Comparison of ENCODE assay signal across 2 cellular contexts in the genomic region with DNA sequence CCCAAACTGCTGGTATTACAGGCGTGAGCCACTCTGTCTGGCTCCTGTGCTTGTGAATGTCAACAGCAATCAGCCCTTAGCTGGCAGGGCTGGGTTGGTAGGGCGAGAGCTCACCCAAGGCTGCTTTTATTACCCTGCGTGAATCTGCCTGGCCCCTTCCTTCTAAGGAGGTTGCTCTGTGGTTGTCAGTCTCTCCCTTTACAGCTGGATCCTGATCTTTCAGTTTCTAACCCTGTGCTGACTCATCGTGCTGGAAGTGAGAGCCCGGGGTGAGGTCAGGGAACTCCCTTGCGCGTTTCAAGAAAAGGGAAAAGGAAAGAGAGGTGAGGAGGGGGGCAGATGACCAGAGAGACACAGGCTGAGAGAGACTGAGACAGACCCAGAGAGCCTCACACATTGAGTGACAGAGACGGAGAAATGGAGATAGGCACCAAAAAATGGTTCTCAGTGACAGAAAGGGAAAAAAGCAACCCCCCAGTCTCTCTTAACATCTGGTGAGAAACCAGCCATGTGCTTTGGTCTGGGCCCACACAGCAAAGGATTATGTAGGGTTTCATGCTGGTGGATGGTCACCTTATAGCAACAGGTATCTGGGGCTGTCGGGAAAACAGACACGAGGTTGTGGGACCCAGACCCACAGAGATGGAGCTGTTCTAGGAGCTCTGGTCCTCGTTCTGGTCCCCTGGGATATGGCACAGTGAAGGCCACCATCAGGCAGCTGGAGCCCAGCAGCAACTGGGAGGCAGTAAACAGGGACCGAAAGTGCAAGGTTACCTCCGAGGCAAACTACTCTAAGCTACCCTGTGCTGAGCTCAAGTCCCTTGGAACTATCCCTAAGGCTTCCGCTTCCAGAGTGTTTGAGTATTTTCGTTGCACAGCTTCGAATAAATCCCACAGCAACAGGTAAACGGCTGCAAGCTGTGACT.
TF ChIP-seq lines count a peak whose summit lies in the region.

No MANE protein-coding gene starts in this region.

TF ChIP-seq in A549, 52 proteins besides CTCF, POLR2A, EP300 and RAD21:
- TF ChIP-seq POLR2AphosphoS2 (conservative IDR thresholded peaks at IDR 0.05; ENCODE audit: low read length) (no peak), FOXS1 (CRISPR knock-in tag; IDR thresholded peaks at IDR 0.05) (no peak), HOXB13 (CRISPR knock-in tag; IDR thresholded peaks at IDR 0.05; ENCODE audit: low read depth) (no peak), HOXB5 (CRISPR knock-in tag; IDR thresholded peaks at IDR 0.05) (no peak), FOSL2 (IDR thresholded peaks at IDR 0.05) (no peak), FOSL2 (CRISPR knock-in tag; IDR thresholded peaks at IDR 0.05) (peak; percentile 49), NFE2L2 (conservative IDR thresholded peaks at IDR 0.05; ENCODE audit: low read length) (no peak), MAFK (IDR thresholded peaks at IDR 0.05; ENCODE audit: partially characterized antibody) (peak; percentile 79), SREBF2 (IDR thresholded peaks at IDR 0.05) (no peak)
- TF ChIP-seq, protein P1, sequence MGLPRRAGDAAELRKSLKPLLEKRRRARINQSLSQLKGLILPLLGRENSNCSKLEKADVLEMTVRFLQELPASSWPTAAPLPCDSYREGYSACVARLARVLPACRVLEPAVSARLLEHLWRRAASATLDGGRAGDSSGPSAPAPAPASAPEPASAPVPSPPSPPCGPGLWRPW (IDR thresholded peaks at IDR 0.05) = no peak
TF ChIP-seq in A549: peak in this region for 2.

TF ChIP-seq in GM12878, 131 proteins besides CTCF, POLR2A, EP300 and RAD21 (continues in another document):
- TF ChIP-seq BHLHE40 (IDR thresholded peaks at IDR 0.05; ENCODE audit: borderline replicate concordance in 1 of 2, low read depth in 2 of 2, low read length in 1 of 2) (peak; percentile 12 to 55; a peak in 1 of 4 replicates), PAX5 (IDR thresholded peaks at IDR 0.05; ENCODE audit: borderline replicate concordance, low read depth, low read length) (0 out of 2 replicates have a peak, but pooled peaks have one; percentile 41), MEF2B (IDR thresholded peaks at IDR 0.05; ENCODE audit: partially characterized antibody, poor library complexity, severe bottlenecking) (peak; percentile 26), SPI1 (IDR thresholded peaks at IDR 0.05; ENCODE audit: borderline replicate concordance, insufficient read depth, low read depth, low read length) (peak; percentile 39; the same call in 1 of the 2 replicates), ZZZ3 (IDR thresholded peaks at IDR 0.05; ENCODE audit: control insufficient read depth, insufficient read length, low read depth) (no peak), ETV6 (conservative IDR thresholded peaks at IDR 0.05 in 1 of 2, IDR thresholded peaks at IDR 0.05 in 1 of 2; ENCODE audit: borderline replicate concordance in 1 of 2, low read depth in 1 of 2) (peak in 1 of 2 experiments; percentile 76; a peak in 2 of 4 replicates), GATAD2B (conservative IDR thresholded peaks at IDR 0.05; ENCODE audit: low read depth) (0 out of 2 replicates have a peak, but pooled peaks have one; percentile 58), SREBF2 (IDR thresholded peaks at IDR 0.05; ENCODE audit: low read length) (no peak), BCL11A (IDR thresholded peaks at IDR 0.05; ENCODE audit: low read depth, low read length) (peak; percentile 37; the same call in 1 of the 2 replicates), BMI1 (IDR thresholded peaks at IDR 0.05; ENCODE audit: borderline replicate concordance) (no peak), NR2F1 (conservative IDR thresholded peaks at IDR 0.05) (peak; percentile 63), TAF1 (IDR thresholded peaks at IDR 0.05; ENCODE audit: borderline replicate concordance, low read depth, low read length) (0 out of 2 replicates have a peak, but pooled peaks have one; percentile 5), TCF12 (IDR thresholded peaks at IDR 0.05; ENCODE audit: low read depth, low read length) (0 out of 2 replicates have a peak, but pooled peaks have one; percentile 61), DPF2 (IDR thresholded peaks at IDR 0.05) (peak; percentile 46; the same call in 1 of the 2 replicates), NRF1 (conservative IDR thresholded peaks at IDR 0.05; ENCODE audit: low read depth, low read length) (no peak), ZNF24 (IDR thresholded peaks at IDR 0.05) (no peak), NFIC (IDR thresholded peaks at IDR 0.05; ENCODE audit: low read depth, low read length) (peak; percentile 79), IRF4 (IDR thresholded peaks at IDR 0.05; ENCODE audit: low read depth, low read length) (0 out of 2 replicates have a peak, but pooled peaks have one; percentile 13), RUNX3 (IDR thresholded peaks at IDR 0.05; ENCODE audit: low read length) (peak; percentile 84), CREB1 (IDR thresholded peaks at IDR 0.05; ENCODE audit: low read depth) (peak; percentile 49; the same call in 1 of the 2 replicates), FOXK2 (IDR thresholded peaks at IDR 0.05) (no peak), CBFB (IDR thresholded peaks at IDR 0.05; ENCODE audit: low read depth) (peak; percentile 63; the same call in 1 of the 2 replicates), ATF7 (IDR thresholded peaks at IDR 0.05; ENCODE audit: low read depth) (peak; percentile 42; the same call in 1 of the 2 replicates), FOXM1 (IDR thresholded peaks at IDR 0.05; ENCODE audit: low read depth, low read length) (peak; percentile 54; the same call in 1 of the 2 replicates), ZNF384 (IDR thresholded peaks at IDR 0.05; ENCODE audit: borderline replicate concordance, low read depth, low read length) (0 out of 2 replicates have a peak, but pooled peaks have one; percentile 1), CHD2 (IDR thresholded peaks at IDR 0.05; ENCODE audit: borderline replicate concordance, low read depth, low read length) (peak; percentile 49; the same call in 1 of the 2 replicates), SRF (IDR thresholded peaks at IDR 0.05; ENCODE audit: low read depth in 2 of 2, low read length in 2 of 2) (0 out of 4 replicates have a peak, but pooled peaks of 1 of the 2 experiments have one; percentile 19), KLF5 (IDR thresholded peaks at IDR 0.05; ENCODE audit: partially characterized antibody) (no peak), JUNB (IDR thresholded peaks at IDR 0.05) (peak; percentile 71), MEF2A (IDR thresholded peaks at IDR 0.05; ENCODE audit: insufficient read depth, low read depth, low read length) (0 out of 2 replicates have a peak, but pooled peaks have one; percentile 23), BACH1 (IDR thresholded peaks at IDR 0.05; ENCODE audit: borderline replicate concordance) (peak; percentile 39; the same call in 1 of the 2 replicates), CREM (IDR thresholded peaks at IDR 0.05; ENCODE audit: low read depth) (peak; percentile 62; the same call in 1 of the 2 replicates), IKZF1 (conservative IDR thresholded peaks at IDR 0.05) (peak; percentile 95), IKZF2 (IDR thresholded peaks at IDR 0.05) (peak; percentile 95 to 96), EED (IDR thresholded peaks at IDR 0.05; ENCODE audit: low read depth) (peak; percentile 97)
- TF ChIP-seq, protein P2, sequence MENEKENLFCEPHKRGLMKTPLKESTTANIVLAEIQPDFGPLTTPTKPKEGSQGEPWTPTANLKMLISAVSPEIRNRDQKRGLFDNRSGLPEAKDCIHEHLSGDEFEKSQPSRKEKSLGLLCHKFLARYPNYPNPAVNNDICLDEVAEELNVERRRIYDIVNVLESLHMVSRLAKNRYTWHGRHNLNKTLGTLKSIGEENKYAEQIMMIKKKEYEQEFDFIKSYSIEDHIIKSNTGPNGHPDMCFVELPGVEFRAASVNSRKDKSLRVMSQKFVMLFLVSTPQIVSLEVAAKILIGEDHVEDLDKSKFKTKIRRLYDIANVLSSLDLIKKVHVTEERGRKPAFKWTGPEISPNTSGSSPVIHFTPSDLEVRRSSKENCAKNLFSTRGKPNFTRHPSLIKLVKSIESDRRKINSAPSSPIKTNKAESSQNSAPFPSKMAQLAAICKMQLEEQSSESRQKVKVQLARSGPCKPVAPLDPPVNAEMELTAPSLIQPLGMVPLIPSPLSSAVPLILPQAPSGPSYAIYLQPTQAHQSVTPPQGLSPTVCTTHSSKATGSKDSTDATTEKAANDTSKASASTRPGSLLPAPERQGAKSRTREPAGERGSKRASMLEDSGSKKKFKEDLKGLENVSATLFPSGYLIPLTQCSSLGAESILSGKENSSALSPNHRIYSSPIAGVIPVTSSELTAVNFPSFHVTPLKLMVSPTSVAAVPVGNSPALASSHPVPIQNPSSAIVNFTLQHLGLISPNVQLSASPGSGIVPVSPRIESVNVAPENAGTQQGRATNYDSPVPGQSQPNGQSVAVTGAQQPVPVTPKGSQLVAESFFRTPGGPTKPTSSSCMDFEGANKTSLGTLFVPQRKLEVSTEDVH (IDR thresholded peaks at IDR 0.05; ENCODE audit: low read depth, partially characterized antibody) = no peak
- TF ChIP-seq, protein P3, sequence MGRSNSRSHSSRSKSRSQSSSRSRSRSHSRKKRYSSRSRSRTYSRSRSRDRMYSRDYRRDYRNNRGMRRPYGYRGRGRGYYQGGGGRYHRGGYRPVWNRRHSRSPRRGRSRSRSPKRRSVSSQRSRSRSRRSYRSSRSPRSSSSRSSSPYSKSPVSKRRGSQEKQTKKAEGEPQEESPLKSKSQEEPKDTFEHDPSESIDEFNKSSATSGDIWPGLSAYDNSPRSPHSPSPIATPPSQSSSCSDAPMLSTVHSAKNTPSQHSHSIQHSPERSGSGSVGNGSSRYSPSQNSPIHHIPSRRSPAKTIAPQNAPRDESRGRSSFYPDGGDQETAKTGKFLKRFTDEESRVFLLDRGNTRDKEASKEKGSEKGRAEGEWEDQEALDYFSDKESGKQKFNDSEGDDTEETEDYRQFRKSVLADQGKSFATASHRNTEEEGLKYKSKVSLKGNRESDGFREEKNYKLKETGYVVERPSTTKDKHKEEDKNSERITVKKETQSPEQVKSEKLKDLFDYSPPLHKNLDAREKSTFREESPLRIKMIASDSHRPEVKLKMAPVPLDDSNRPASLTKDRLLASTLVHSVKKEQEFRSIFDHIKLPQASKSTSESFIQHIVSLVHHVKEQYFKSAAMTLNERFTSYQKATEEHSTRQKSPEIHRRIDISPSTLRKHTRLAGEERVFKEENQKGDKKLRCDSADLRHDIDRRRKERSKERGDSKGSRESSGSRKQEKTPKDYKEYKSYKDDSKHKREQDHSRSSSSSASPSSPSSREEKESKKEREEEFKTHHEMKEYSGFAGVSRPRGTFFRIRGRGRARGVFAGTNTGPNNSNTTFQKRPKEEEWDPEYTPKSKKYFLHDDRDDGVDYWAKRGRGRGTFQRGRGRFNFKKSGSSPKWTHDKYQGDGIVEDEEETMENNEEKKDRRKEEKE (IDR thresholded peaks at IDR 0.05) = no peak
- TF ChIP-seq, protein P4, sequence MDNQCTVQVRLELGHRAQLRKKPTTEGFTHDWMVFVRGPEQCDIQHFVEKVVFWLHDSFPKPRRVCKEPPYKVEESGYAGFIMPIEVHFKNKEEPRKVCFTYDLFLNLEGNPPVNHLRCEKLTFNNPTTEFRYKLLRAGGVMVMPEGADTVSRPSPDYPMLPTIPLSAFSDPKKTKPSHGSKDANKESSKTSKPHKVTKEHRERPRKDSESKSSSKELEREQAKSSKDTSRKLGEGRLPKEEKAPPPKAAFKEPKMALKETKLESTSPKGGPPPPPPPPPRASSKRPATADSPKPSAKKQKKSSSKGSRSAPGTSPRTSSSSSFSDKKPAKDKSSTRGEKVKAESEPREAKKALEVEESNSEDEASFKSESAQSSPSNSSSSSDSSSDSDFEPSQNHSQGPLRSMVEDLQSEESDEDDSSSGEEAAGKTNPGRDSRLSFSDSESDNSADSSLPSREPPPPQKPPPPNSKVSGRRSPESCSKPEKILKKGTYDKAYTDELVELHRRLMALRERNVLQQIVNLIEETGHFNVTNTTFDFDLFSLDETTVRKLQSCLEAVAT (IDR thresholded peaks at IDR 0.05) = no peak
- TF ChIP-seq, protein P5, sequence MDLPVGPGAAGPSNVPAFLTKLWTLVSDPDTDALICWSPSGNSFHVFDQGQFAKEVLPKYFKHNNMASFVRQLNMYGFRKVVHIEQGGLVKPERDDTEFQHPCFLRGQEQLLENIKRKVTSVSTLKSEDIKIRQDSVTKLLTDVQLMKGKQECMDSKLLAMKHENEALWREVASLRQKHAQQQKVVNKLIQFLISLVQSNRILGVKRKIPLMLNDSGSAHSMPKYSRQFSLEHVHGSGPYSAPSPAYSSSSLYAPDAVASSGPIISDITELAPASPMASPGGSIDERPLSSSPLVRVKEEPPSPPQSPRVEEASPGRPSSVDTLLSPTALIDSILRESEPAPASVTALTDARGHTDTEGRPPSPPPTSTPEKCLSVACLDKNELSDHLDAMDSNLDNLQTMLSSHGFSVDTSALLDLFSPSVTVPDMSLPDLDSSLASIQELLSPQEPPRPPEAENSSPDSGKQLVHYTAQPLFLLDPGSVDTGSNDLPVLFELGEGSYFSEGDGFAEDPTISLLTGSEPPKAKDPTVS (IDR thresholded peaks at IDR 0.05; ENCODE audit: low read depth, low read length) = no peak
- TF ChIP-seq, protein P6, sequence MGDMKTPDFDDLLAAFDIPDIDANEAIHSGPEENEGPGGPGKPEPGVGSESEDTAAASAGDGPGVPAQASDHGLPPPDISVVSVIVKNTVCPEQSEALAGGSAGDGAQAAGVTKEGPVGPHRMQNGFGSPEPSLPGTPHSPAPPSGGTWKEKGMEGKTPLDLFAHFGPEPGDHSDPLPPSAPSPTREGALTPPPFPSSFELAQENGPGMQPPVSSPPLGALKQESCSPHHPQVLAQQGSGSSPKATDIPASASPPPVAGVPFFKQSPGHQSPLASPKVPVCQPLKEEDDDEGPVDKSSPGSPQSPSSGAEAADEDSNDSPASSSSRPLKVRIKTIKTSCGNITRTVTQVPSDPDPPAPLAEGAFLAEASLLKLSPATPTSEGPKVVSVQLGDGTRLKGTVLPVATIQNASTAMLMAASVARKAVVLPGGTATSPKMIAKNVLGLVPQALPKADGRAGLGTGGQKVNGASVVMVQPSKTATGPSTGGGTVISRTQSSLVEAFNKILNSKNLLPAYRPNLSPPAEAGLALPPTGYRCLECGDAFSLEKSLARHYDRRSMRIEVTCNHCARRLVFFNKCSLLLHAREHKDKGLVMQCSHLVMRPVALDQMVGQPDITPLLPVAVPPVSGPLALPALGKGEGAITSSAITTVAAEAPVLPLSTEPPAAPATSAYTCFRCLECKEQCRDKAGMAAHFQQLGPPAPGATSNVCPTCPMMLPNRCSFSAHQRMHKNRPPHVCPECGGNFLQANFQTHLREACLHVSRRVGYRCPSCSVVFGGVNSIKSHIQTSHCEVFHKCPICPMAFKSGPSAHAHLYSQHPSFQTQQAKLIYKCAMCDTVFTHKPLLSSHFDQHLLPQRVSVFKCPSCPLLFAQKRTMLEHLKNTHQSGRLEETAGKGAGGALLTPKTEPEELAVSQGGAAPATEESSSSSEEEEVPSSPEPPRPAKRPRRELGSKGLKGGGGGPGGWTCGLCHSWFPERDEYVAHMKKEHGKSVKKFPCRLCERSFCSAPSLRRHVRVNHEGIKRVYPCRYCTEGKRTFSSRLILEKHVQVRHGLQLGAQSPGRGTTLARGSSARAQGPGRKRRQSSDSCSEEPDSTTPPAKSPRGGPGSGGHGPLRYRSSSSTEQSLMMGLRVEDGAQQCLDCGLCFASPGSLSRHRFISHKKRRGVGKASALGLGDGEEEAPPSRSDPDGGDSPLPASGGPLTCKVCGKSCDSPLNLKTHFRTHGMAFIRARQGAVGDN (IDR thresholded peaks at IDR 0.05) = peak; percentile 60; the same call in 1 of the 2 replicates
- TF ChIP-seq, protein P7, sequence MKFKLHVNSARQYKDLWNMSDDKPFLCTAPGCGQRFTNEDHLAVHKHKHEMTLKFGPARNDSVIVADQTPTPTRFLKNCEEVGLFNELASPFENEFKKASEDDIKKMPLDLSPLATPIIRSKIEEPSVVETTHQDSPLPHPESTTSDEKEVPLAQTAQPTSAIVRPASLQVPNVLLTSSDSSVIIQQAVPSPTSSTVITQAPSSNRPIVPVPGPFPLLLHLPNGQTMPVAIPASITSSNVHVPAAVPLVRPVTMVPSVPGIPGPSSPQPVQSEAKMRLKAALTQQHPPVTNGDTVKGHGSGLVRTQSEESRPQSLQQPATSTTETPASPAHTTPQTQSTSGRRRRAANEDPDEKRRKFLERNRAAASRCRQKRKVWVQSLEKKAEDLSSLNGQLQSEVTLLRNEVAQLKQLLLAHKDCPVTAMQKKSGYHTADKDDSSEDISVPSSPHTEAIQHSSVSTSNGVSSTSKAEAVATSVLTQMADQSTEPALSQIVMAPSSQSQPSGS (IDR thresholded peaks at IDR 0.05; ENCODE audit: low read length) = peak; percentile 68; the same call in 1 of the 2 replicates
